ENCODE assay signal across 1 cellular context in genomic region chr1:161022432-161022831, GRCh38.
TF ChIP-seq lines count a peak whose summit lies in the region.

No MANE protein-coding gene starts in this region.

TF ChIP-seq in HCT116, 20 proteins besides CTCF, POLR2A, EP300 and RAD21:
- TF ChIP-seq SP1 (IDR thresholded peaks at IDR 0.05; ENCODE audit: low read depth) (peak; percentile 14; the same call in 1 of the 2 replicates), FOSL1 (IDR thresholded peaks at IDR 0.05; ENCODE audit: low read depth) (0 out of 2 replicates have a peak, but pooled peaks have one; percentile 5), EGR1 (IDR thresholded peaks at IDR 0.05; ENCODE audit: low read depth) (peak; percentile 47), JUND (IDR thresholded peaks at IDR 0.05) (0 out of 2 replicates have a peak, but pooled peaks have one; percentile 0), CBX3 (IDR thresholded peaks at IDR 0.05; ENCODE audit: low read depth) (peak; percentile 59; the same call in 1 of the 2 replicates)
- TF ChIP-seq, protein P1, sequence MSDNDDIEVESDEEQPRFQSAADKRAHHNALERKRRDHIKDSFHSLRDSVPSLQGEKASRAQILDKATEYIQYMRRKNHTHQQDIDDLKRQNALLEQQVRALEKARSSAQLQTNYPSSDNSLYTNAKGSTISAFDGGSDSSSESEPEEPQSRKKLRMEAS (IDR thresholded peaks at IDR 0.05), result peak; percentile 64
TF ChIP-seq in HCT116: peak in this region for 6; not testable (repeated sequence) for 14.
